14 cellular contexts compared by ENCODE assay signal in genomic region chr6:142156758-142157068, GRCh38. TPM values are rescaled to one million over a fixed set of nuclear protein-coding genes. Genes with fewer than 3 reads are reported as not detected.
DNase-seq lines count a peak whose midpoint lies in the region; ATAC-seq and TF ChIP-seq lines count a peak whose summit lies in the region.
"Not testable (repeated sequence)": the region's sequence is repeated elsewhere in the genome, so short reads cannot be mapped to it uniquely, and the experiment has no call there.
"Had no signal": no experiment of that assay in that cellular context is flagged by ENCODE, and none has a peak within 500 bp of the region (broad histone marks: within the 10 kb centered on the region; RNA-seq: fewer than 3 reads in every experiment).

No MANE protein-coding gene starts in this region.

- H3K4me1 Mint-ChIP-seq in CD14-positive monocyte: not testable (repeated sequence)
- H3K4me1 Mint-ChIP-seq in H9: peaks cover 22 to 34% of the 10 kb centered on the region in 2 experiments
- H3K4me1 Mint-ChIP-seq in WTC11: peaks cover 44% of the 10 kb centered on the region
- H3K4me1 Mint-ChIP-seq in effector memory CD8-positive, alpha-beta T cell (ENCODE audit: low read depth in 2 of 2): peaks cover 28 to 57% of the 10 kb centered on the region in 2 donors
- peaks cover 24% of the 10 kb centered on the region for H3K4me1 Mint-ChIP-seq in memory B cell
- peaks cover 11% of the 10 kb centered on the region for H3K4me1 Mint-ChIP-seq in neural crest cell

- not testable (repeated sequence) for H4K5ac ChIP-seq in H9 (ENCODE audit: insufficient read length, low read depth, low read length)

- not testable (repeated sequence) for H3K27ac Mint-ChIP-seq in CD14-positive monocyte; H9; neural crest cell (ENCODE audit: unreplicated experiment)
- H3K27ac Mint-ChIP-seq in WTC11 (peak overlapping the region; percentile 97; the same call in 1 of the 2 replicates), memory B cell (peak overlapping the region; percentile 58)
- H3K27ac Mint-ChIP-seq in effector memory CD8-positive, alpha-beta T cell: peak overlapping the region; percentile 41 to 65

- H2BK20ac ChIP-seq in H9 (ENCODE audit: low read depth, low read length, poor library complexity, severe bottlenecking): not testable (repeated sequence)

- H3K36me3 ChIP-seq in OCI-LY7 (ENCODE audit: insufficient read depth, low read length): peaks cover 26% of the 10 kb centered on the region

- H3K9ac ChIP-seq in H9 (ENCODE audit: extremely low read depth, insufficient read length, low read length): not testable (repeated sequence)

- H3K9me3 ChIP-seq in H9 (ENCODE audit: control insufficient read depth, low read depth, low read length); OCI-LY7 (ENCODE audit: low read length): not testable (repeated sequence)

- TF ChIP-seq CTCF in CD14-positive monocyte (IDR thresholded peaks at IDR 0.05): peak; percentile 54
- TF ChIP-seq CTCF in H9 (conservative IDR thresholded peaks at IDR 0.05): 0 out of 3 replicates have a peak, but pooled peaks have one; percentile 2
- peak; percentile 29 for TF ChIP-seq CTCF in OCI-LY7 (conservative IDR thresholded peaks at IDR 0.05; ENCODE audit: low read length)
- peak; percentile 22; the same call in 1 of the 2 replicates for TF ChIP-seq CTCF in WTC11 (IDR thresholded peaks at IDR 0.05)
- peak; percentile 17 for TF ChIP-seq CTCF in neural crest cell (conservative IDR thresholded peaks at IDR 0.05)

- not testable (repeated sequence) for H4K20me1 ChIP-seq in H9 (ENCODE audit: control insufficient read depth, insufficient read depth, insufficient read length)
- H4K20me1 ChIP-seq in OCI-LY7 (ENCODE audit: insufficient read depth, low read length): peaks cover 32% of the 10 kb centered on the region

- not testable (repeated sequence) for H3K4ac ChIP-seq in H9 (ENCODE audit: low read depth, low read length)

- POLR2A ChIA-PET in OCI-LY7 (lab: Charles Lee): interaction anchor here (0.5 to 2.9 kb wide), 6 partner anchors 9 to 107 kb away, joined by 3 to 15 read pairs (median 3); partner anchors contain the start of genes NMBR and VTA1
- POLR2A ChIA-PET in WTC11 (lab: Charles Lee): not testable (repeated sequence)

- not testable (repeated sequence) for H2AFZ ChIP-seq in H9 (ENCODE audit: low read length); OCI-LY7 (ENCODE audit: low read length)

- not testable (repeated sequence) for H3K27me3 ChIP-seq in H9 (ENCODE audit: insufficient read depth, low read length)

- H3K23me2 ChIP-seq in H9 (ENCODE audit: insufficient read length, low read depth, low read length, poor library complexity, severe bottlenecking): not testable (repeated sequence)

- CTCF ChIA-PET in OCI-LY7 (lab: Charles Lee; ENCODE audit: unreplicated experiment) (interaction anchor here (1.0 to 1.9 kb wide), 2 partner anchors 9 to 17 kb away, joined by 4 read pairs; no protein-coding TSS in a partner anchor), WTC11 (lab: Charles Lee) (interaction anchor here (1.0 to 2.5 kb wide), 14 partner anchors 8 to 318 kb away, joined by 3 to 34 read pairs (median 7); partner anchors contain the start of genes NMBR and VTA1)

- intact Hi-C loops in CD14-positive monocyte (cut with micrococcal nuclease): loop anchor here in 1 of 2 donors (5.0 kb wide), 1 partner anchor 231 kb away; no protein-coding TSS in a partner anchor
- intact Hi-C loops in OCI-LY7 (cut with micrococcal nuclease; ENCODE audit: unreplicated experiment): not testable (repeated sequence)

- not testable (repeated sequence) for H3K27ac ChIP-seq in H9 (ENCODE audit: insufficient read length, low read depth, low read length); OCI-LY7 (ENCODE audit: low read depth, low read length, poor library complexity, severe bottlenecking)

- H2BK15ac ChIP-seq in H9 (ENCODE audit: low read depth, low read length): not testable (repeated sequence)

- not testable (repeated sequence) for ATAC-seq in WTC11; effector memory CD8-positive, alpha-beta T cell (replicated peaks); memory B cell (ENCODE audit: low read depth)

- H4K8ac ChIP-seq in H9 (replicated peaks; ENCODE audit: insufficient read length, low read depth, low read length): not testable (repeated sequence)

- not testable (repeated sequence) for H3K27me3 Mint-ChIP-seq in CD14-positive monocyte (ENCODE audit: low read depth in 3 of 3); H9 (ENCODE audit: low read depth); WTC11 (ENCODE audit: low read depth); effector memory CD8-positive, alpha-beta T cell; memory B cell; neural crest cell (ENCODE audit: low read depth)

- H3K4me3 ChIP-seq in OCI-LY7 (ENCODE audit: low read depth, low read length, poor library complexity, severe bottlenecking): not testable (repeated sequence)

- not testable (repeated sequence) for H3K14ac ChIP-seq in H9 (ENCODE audit: insufficient read depth, low read length)

- H3T11ph ChIP-seq in H9 (ENCODE audit: low read length): not testable (repeated sequence)

- H3K23ac ChIP-seq in H9 (ENCODE audit: insufficient read length, low read depth, low read length): not testable (repeated sequence)

- H3K9me2 ChIP-seq in OCI-LY7 (ENCODE audit: insufficient read depth, low read length): not testable (repeated sequence)

- not testable (repeated sequence) for H3K56ac ChIP-seq in H9 (ENCODE audit: insufficient read length, low read depth, low read length)

- DNase-seq in CD14-positive monocyte (ENCODE audit: low spot score); H9; OCI-LY7 (ENCODE audit: low spot score); WTC11 (ENCODE audit: low spot score); effector memory CD8-positive, alpha-beta T cell; memory B cell (ENCODE audit: low spot score in 2 of 2); neural crest cell (ENCODE audit: low read depth, low spot score): not testable (repeated sequence)

- H2AK5ac ChIP-seq in H9 (ENCODE audit: insufficient read length, low read length): not testable (repeated sequence)

- not testable (repeated sequence) for H2BK120ac ChIP-seq in H9 (ENCODE audit: low read depth, low read length, poor library complexity, severe bottlenecking)

- H2BK12ac ChIP-seq in H9 (ENCODE audit: insufficient read length, low read depth, low read length): not testable (repeated sequence)

- H2BK5ac ChIP-seq in H9 (ENCODE audit: insufficient read length, low read length): not testable (repeated sequence)

- H3K79me2 ChIP-seq in H9 (ENCODE audit: insufficient read depth, low read length) (peaks cover 13% of the 10 kb centered on the region; the same call in 1 of the 2 replicates), OCI-LY7 (ENCODE audit: insufficient read depth, low read depth, low read length) (peaks cover 96% of the 10 kb centered on the region)

- H3K4me1 ChIP-seq in H9 (ENCODE audit: insufficient read depth, low read length): not testable (repeated sequence)
- peaks cover 16% of the 10 kb centered on the region for H3K4me1 ChIP-seq in OCI-LY7 (ENCODE audit: insufficient read depth, low read length, poor library complexity, severe bottlenecking)

- WGBS in H9 (ENCODE audit: extremely low coverage, insufficient read length, low lambda C conversion rate): no CpG with 5 or more reads among the region's 4 CpGs

- not testable (repeated sequence) for H3K4me2 ChIP-seq in H9 (ENCODE audit: insufficient read depth, insufficient read length, low read length); OCI-LY7 (ENCODE audit: low read length)

- not testable (repeated sequence) for H4K91ac ChIP-seq in H9 (ENCODE audit: insufficient read length, low read depth, low read length)

- H3K9me3 Mint-ChIP-seq in CD14-positive monocyte; H9; WTC11; effector memory CD8-positive, alpha-beta T cell; memory B cell; neural crest cell: not testable (repeated sequence)

- H3K4me3 Mint-ChIP-seq in CD14-positive monocyte, H9, WTC11, memory B cell, neural crest cell: not testable (repeated sequence)
- peak overlapping the region in 1 of 2 donors; percentile 33 for H3K4me3 Mint-ChIP-seq in effector memory CD8-positive, alpha-beta T cell

- not testable (repeated sequence) for BruUV-seq in OCI-LY7 (replicated peaks; lab: Mats Ljungman, UMichigan)

- H3K79me1 ChIP-seq in H9 (ENCODE audit: insufficient read depth, low read depth, low read length, poor library complexity, severe bottlenecking): not testable (repeated sequence)

- not testable (repeated sequence) for H3K36me3 Mint-ChIP-seq in CD14-positive monocyte; H9 (ENCODE audit: insufficient read depth in 1 of 3, low read depth in 3 of 3); WTC11; effector memory CD8-positive, alpha-beta T cell (ENCODE audit: insufficient read depth); neural crest cell (ENCODE audit: low read depth)
- H3K36me3 Mint-ChIP-seq in memory B cell: peaks cover 12% of the 10 kb centered on the region

- H3K18ac ChIP-seq in H9 (ENCODE audit: insufficient read length, low read depth, low read length): not testable (repeated sequence)

RNA-seq across cellular contexts. Expression of gene VTA1, which starts 9.7 kb away (rescaled TPM):
- polyA plus RNA-seq in CD14-positive monocyte: 10 to 100 TPM; 74.8 to 97.3 TPM
- total RNA-seq in H9 (2021): 62.4 and 63.1 TPM in 2 replicates
- total RNA-seq in OCI-LY7 (2014; rRNA removed; shearing (Covaris generic)): 21.6 and 37.9 TPM in 2 replicates
- total RNA-seq in OCI-LY7 (2022): 49.0 and 51.0 TPM in 2 replicates
- 55.4 to 56.3 TPM (median 56.0 TPM) in 3 replicates for total RNA-seq in WTC11 (2021)
- total RNA-seq in neural crest cell: 48.1 and 49.5 TPM in 2 replicates

RNA-seq across cellular contexts. Expression of gene NMBR, which starts 9.8 kb away (rescaled TPM):
- polyA plus RNA-seq in CD14-positive monocyte: not detected
- total RNA-seq in H9 (2021) (not detected in 2 replicates), OCI-LY7 (2022) (not detected in 2 replicates), WTC11 (2021) (not detected in 3 replicates), neural crest cell (0.35 TPM in 1 of 2 replicates, not detected in the other)
- not detected in 2 replicates for total RNA-seq in OCI-LY7 (2014; rRNA removed; shearing (Covaris generic))
- total RNA-seq: Daoy, G401, HT-29, LHCN-M2, SK-MEL-5 had no signal
- polyA plus RNA-seq: A549 had no signal

RNA-seq across cellular contexts. Expression of gene GJE1, which starts 24.0 kb away (rescaled TPM):
- polyA plus RNA-seq in CD14-positive monocyte: not detected
- total RNA-seq in H9 (2021) (not detected in 2 replicates), OCI-LY7 (2022) (not detected in 2 replicates), WTC11 (2021) (not detected in 3 replicates), neural crest cell (not detected in 2 replicates)
- not detected in 2 replicates for total RNA-seq in OCI-LY7 (2014; rRNA removed; shearing (Covaris generic))
- total RNA-seq: Daoy, G401, HT-29, LHCN-M2, PC-9, SK-MEL-5 had no signal
- polyA plus RNA-seq: A549 had no signal

Comparison
In these comparisons a context has a peak if more than half of its experiments do, and no peak if none do; other contexts are left out.
1. CTCF ChIP-seq: peak in every context shown above with its lines; median percentile 54 in CD14-positive monocyte; 29 in OCI-LY7; 22 in WTC11; 17 in neural crest cell; 2 in H9.